ENCODE assay signal across 22 cellular contexts in the genomic region with DNA sequence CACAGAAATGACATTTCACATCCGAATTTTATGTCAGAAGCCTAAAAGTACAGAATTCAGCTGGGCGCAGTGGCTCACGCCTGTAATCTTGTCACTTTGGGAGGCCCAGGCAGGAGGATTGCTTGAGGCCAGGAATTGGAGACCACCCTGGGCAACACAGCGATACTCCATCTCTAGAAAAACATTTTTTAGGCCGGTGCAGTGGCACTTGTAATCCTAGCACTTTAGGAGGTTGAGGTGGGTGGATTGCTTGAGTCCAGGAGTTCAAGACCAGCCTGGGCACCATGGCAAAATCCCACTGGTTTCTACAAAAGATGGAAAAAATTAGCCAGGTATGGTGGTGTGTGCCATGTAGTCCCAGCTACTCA. TPM values are rescaled to one million over a fixed set of nuclear protein-coding genes. Genes with fewer than 3 reads are reported as not detected.
"Had no signal": no experiment of that assay in that cellular context is flagged by ENCODE, and none has a peak within 500 bp of the region (broad histone marks: within the 10 kb centered on the region; RNA-seq: fewer than 3 reads in every experiment).

No MANE protein-coding gene starts in this region.

- H3K27me3 ChIP-seq: colonic mucosa, esophagus squamous epithelium, left lung, sigmoid colon, stomach had no signal

- H3K27ac ChIP-seq: colonic mucosa, esophagus squamous epithelium, left lung, lower lobe of right lung, sigmoid colon, skin epidermis, stomach, thoracic aorta had no signal

- DNase-seq: colonic mucosa; dermis blood vessel endothelial cell; esophagus squamous epithelium; foreskin fibroblast; immature natural killer cell; left lung; lower lobe of right lung; midbrain; nephron progenitor cell; sigmoid colon; stimulated activated CD4-positive, alpha-beta T cell treated with anti-CD3 and anti-CD28 coated beads, Interleukin-12 subunit alpha, Interleukin-12 subunit beta, amount 100 ng/mL, for 4 hours; stimulated activated naive CD4-positive, alpha-beta T cell; stomach; substantia nigra had no signal

- H3K27ac Mint-ChIP-seq: immature natural killer cell, memory B cell, type B pancreatic cell had no signal

- H3K9me3 Mint-ChIP-seq: nephron progenitor cell, type B pancreatic cell had no signal

- H3K4me1 ChIP-seq: left lung, lower lobe of right lung had no signal

- ATAC-seq: left lung, lower lobe of right lung had no signal

- H3K4me3 Mint-ChIP-seq: immature natural killer cell, memory B cell, nephron progenitor cell, type B pancreatic cell had no signal

- H3K4me1 Mint-ChIP-seq: memory B cell had no signal

- H3K27me3 Mint-ChIP-seq: type B pancreatic cell had no signal

- H3K9me3 ChIP-seq: colonic mucosa, esophagus squamous epithelium, left lung, lower lobe of right lung, sigmoid colon, stomach, thoracic aorta had no signal

- H3K4me3 ChIP-seq: colonic mucosa, esophagus squamous epithelium, left lung, lower lobe of right lung, sigmoid colon, skin epidermis, stomach, thoracic aorta had no signal

RNA-seq across cellular contexts. Expression of a gene that starts 43.7 kb away (rescaled TPM):
- total RNA-seq: colonic mucosa, dermis blood vessel endothelial cell, epithelial cell of proximal tubule, esophagus squamous epithelium, left lung, lower lobe of right lung, osteoblast, pulmonary artery endothelial cell, sigmoid colon, stomach, thoracic aorta had no signal
- polyA plus RNA-seq: immature natural killer cell, keratinocyte, sigmoid colon, stomach had no signal

RNA-seq across cellular contexts. Expression of a gene that starts 47.4 kb away (rescaled TPM):
- polyA plus RNA-seq: immature natural killer cell had no signal
